ENCODE assay signal across 11 cellular contexts in the genomic region with DNA sequence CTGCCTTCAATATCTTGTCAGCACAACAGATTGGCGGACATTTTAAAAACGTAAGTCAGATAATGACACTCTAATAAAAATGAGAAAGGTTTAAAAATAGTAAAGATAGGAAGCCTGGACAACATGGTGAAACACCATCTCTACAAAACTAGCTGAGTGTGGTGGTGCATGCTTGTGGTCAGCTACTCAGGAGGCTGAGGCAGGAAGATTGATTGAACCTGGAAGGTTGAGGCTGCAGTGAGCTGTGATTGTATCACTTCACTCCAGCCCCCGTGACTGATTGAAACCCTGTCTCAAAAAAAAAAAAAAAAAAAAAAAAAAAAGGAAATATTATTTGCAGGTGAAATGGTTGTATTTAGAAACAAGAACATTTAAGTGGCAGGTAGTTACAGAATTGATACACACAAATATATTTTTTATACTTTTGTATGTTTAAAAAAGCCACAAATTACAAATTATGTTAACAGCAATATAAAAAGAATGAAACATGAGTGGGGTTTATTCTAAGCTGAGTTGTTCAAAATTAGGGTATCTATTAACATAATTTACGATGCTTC.
A peak's percentile ranks its signal among the peaks of the same experiment; 100 is the strongest.
DNase-seq lines count a peak whose midpoint lies in the region; ATAC-seq and TF ChIP-seq lines count a peak whose summit lies in the region.
"Had no signal": no experiment of that assay in that cellular context is flagged by ENCODE, and none has a peak within 500 bp of the region (broad histone marks: within the 10 kb centered on the region; RNA-seq: fewer than 3 reads in every experiment).

No MANE protein-coding gene starts in this region.

- TF ChIP-seq CTCF in RWPE1 (conservative IDR thresholded peaks at IDR 0.05; ENCODE audit: low read depth) (no peak), fibroblast of pulmonary artery (IDR thresholded peaks at IDR 0.05; ENCODE audit: low read length, missing control alignments) (no peak), tibial artery (IDR thresholded peaks at IDR 0.05) (no peak)

- no peaks in the 10 kb centered on the region for H3K9me3 Mint-ChIP-seq in activated CD4-positive, alpha-beta T cell treated with anti-CD3 and anti-CD28 coated beads, Interleukin-2, amount 10 ng/mL, durations not matched to agents 24 days and 14 days
- H3K9me3 Mint-ChIP-seq: activated T-helper 2 cell treated with anti-CD3 and anti-CD28 coated beads, Interferon-gamma antibody, Interleukin-2, Interleukin-4, amounts not matched to agents 10 μg/mL and 5 μg/mL and 100 μg/mL, durations not matched to agents 14 hours and 24 hours and 36 hours; dendritic cell treated with granulocyte-macrophage colony-stimulating factor and Interleukin-4, amounts not matched to agents 40 ng/mL and 50 ng/mL, for 4 days had no signal

- POLR2A ChIA-PET in RWPE1 (lab: Yijun Ruan, JAX; ENCODE audit: low non-redundant PET), result no interaction called here

- H3K4me1 ChIP-seq in right cardiac atrium (ENCODE audit: control insufficient read depth, insufficient read depth, low read length) (peaks cover 2% of the 10 kb centered on the region), tibial artery (peaks cover 0 to 73% (median 14%) of the 10 kb centered on the region in 4 donors)

- H3K27me3 Mint-ChIP-seq in activated CD4-positive, alpha-beta T cell treated with anti-CD3 and anti-CD28 coated beads, Interleukin-2, amount 10 ng/mL, durations not matched to agents 24 days and 14 days, result no peaks in the 10 kb centered on the region
- H3K27me3 Mint-ChIP-seq: dendritic cell treated with granulocyte-macrophage colony-stimulating factor and Interleukin-4, amounts not matched to agents 40 ng/mL and 50 ng/mL, for 4 days had no signal

- no peak overlapping the region for H3K4me3 Mint-ChIP-seq in activated CD4-positive, alpha-beta T cell treated with anti-CD3 and anti-CD28 coated beads, Interleukin-2, amount 10 ng/mL, durations not matched to agents 24 days and 14 days
- H3K4me3 Mint-ChIP-seq: dendritic cell treated with granulocyte-macrophage colony-stimulating factor and Interleukin-4, amounts not matched to agents 40 ng/mL and 50 ng/mL, for 4 days had no signal

- peaks cover 6% of the 10 kb centered on the region for H3K36me3 Mint-ChIP-seq in activated CD4-positive, alpha-beta T cell treated with anti-CD3 and anti-CD28 coated beads, Interleukin-2, amount 10 ng/mL, durations not matched to agents 24 days and 14 days (ENCODE audit: low read depth)

- H3K4me3 ChIP-seq in right cardiac atrium (ENCODE audit: low read length) (no peak overlapping the region), fibroblast of pulmonary artery (replicated peaks; ENCODE audit: low read depth, low read length) (no peak overlapping the region), tibial artery (no peak overlapping the region)

- intact Hi-C loops in Right ventricle myocardium superior (cut with DNase I), result no loop called here
- intact Hi-C loops in right cardiac atrium (cut with DNase I), result no loop called here
- intact Hi-C loops in tibial artery (cut with DNase I; ENCODE audit: low total_unique reads), result no loop called here
- intact Hi-C loops in activated CD4-positive, alpha-beta T cell treated with anti-CD3 and anti-CD28 coated beads, Interleukin-2, amount 10 ng/mL, durations not matched to agents 24 days and 14 days (cut with micrococcal nuclease), result no loop called here

- CTCF ChIA-PET in RWPE1 (lab: Yijun Ruan, JAX), result interaction anchor here (0.6 to 0.9 kb wide), 2 partner anchors 46 to 404 kb away, joined by 4 read pairs; no protein-coding TSS in a partner anchor

- ATAC-seq in Right ventricle myocardium superior (ENCODE audit: poor library complexity), result peak; percentile 25
- no peak for ATAC-seq in right cardiac atrium

- 72% methylated on average over 4 of the region's 4 CpGs for WGBS in right cardiac atrium

- H3K36me3 ChIP-seq in tibial artery, result no peaks in the 10 kb centered on the region

- H3K27ac ChIP-seq in right cardiac atrium (ENCODE audit: low read length) (no peak overlapping the region), RWPE1 (peak overlapping the region; percentile 42; the same call in 1 of the 2 replicates), tibial artery (peak overlapping the region; percentile 57 to 77)

- H3K9me3 ChIP-seq in right cardiac atrium (ENCODE audit: control insufficient read depth, low read length), result no peaks in the 10 kb centered on the region
- H3K9me3 ChIP-seq in tibial artery, result no peaks in the 10 kb centered on the region

- no peak overlapping the region for H3K27ac Mint-ChIP-seq in activated CD4-positive, alpha-beta T cell treated with anti-CD3 and anti-CD28 coated beads, Interleukin-2, amount 10 ng/mL, durations not matched to agents 24 days and 14 days
- H3K27ac Mint-ChIP-seq: activated T-helper 2 cell treated with anti-CD3 and anti-CD28 coated beads, Interferon-gamma antibody, Interleukin-2, Interleukin-4, amounts not matched to agents 10 μg/mL and 5 μg/mL and 100 μg/mL, durations not matched to agents 14 hours and 24 hours and 36 hours; dendritic cell treated with granulocyte-macrophage colony-stimulating factor and Interleukin-4, amounts not matched to agents 40 ng/mL and 50 ng/mL, for 4 days had no signal

- H3K27me3 ChIP-seq in right cardiac atrium (ENCODE audit: control insufficient read depth, insufficient read depth), result no peaks in the 10 kb centered on the region
- no peaks in the 10 kb centered on the region for H3K27me3 ChIP-seq in tibial artery

- H3K4me1 Mint-ChIP-seq in activated CD4-positive, alpha-beta T cell treated with anti-CD3 and anti-CD28 coated beads, Interleukin-2, amount 10 ng/mL, durations not matched to agents 24 days and 14 days, result peaks cover 5% of the 10 kb centered on the region

- DNase-seq in Right ventricle myocardium superior (no peak), right cardiac atrium (no peak), RWPE1 (ENCODE audit: low spot score) (no peak), fibroblast of pulmonary artery (ENCODE audit: low read depth) (peak; percentile 55), tibial artery (no peak), OCI-M1 (lab: John Stamatoyannopoulos, UW) (no peak)
- DNase-seq in activated CD4-positive, alpha-beta T cell treated with anti-CD3 and anti-CD28 coated beads, Interleukin-2, amount 50 U/mL, for 4 hours, result no peak
- no peak for DNase-seq in activated CD4-positive, alpha-beta T cell treated with anti-CD3 and anti-CD28 coated beads, Interleukin-2, amount 10 ng/mL, durations not matched to agents 24 days and 14 days
- DNase-seq: stimulated activated CD4-positive, alpha-beta T cell treated with anti-CD3 and anti-CD28 coated beads, Interleukin-4, amount 100 ng/mL, for 4 hours had no signal
